In genomic region chr10:132446195-132446581, GRCh38 we compare ENCODE assay signal across 10 cellular contexts. TPM values are rescaled to one million over a fixed set of nuclear protein-coding genes. Genes with fewer than 3 reads are reported as not detected.
DNase-seq lines count a peak whose midpoint lies in the region; ATAC-seq and TF ChIP-seq lines count a peak whose summit lies in the region.
"Had no signal": no experiment of that assay in that cellular context is flagged by ENCODE, and none has a peak within 500 bp of the region (broad histone marks: within the 10 kb centered on the region; RNA-seq: fewer than 3 reads in every experiment).

No MANE protein-coding gene starts in this region.

- H3K9me3 Mint-ChIP-seq in activated T-cell treated with anti-CD3 and anti-CD28 coated beads, Interleukin-2, amount 50 U/mL, for 72 hours = no peaks in the 10 kb centered on the region
- H3K9me3 Mint-ChIP-seq in activated CD8-positive, alpha-beta T cell treated with anti-CD3 and anti-CD28 coated beads, Interleukin-2, amount 10 ng/mL, durations not matched to agents 7 days and 5 days (ENCODE audit: insufficient read depth) = no peaks in the 10 kb centered on the region

- no peaks in the 10 kb centered on the region for H3K9me3 ChIP-seq in mesenchymal stem cell (ENCODE audit: control insufficient read depth, low read length)
- no peaks in the 10 kb centered on the region for H3K9me3 ChIP-seq in transverse colon
- H3K9me3 ChIP-seq in SJCRH30 (replicated peaks) = no peaks in the 10 kb centered on the region
- H3K9me3 ChIP-seq: right lobe of liver had no signal

- no peak overlapping the region for H2AFZ ChIP-seq in mesenchymal stem cell (ENCODE audit: low read depth, low read length)

- H3K27ac Mint-ChIP-seq in activated T-cell treated with anti-CD3 and anti-CD28 coated beads, Interleukin-2, amount 50 U/mL, for 72 hours = peak overlapping the region; percentile 86
- H3K27ac Mint-ChIP-seq in activated CD8-positive, alpha-beta T cell treated with anti-CD3 and anti-CD28 coated beads, Interleukin-2, amount 10 ng/mL, durations not matched to agents 7 days and 5 days = peak overlapping the region; percentile 98

- peak overlapping the region; percentile 100 for H4K8ac ChIP-seq in mesenchymal stem cell (ENCODE audit: low read length)

- H3K4me2 ChIP-seq in mesenchymal stem cell (ENCODE audit: low read length, poor library complexity, severe bottlenecking) = no peak overlapping the region

- POLR2A ChIA-PET in activated CD8-positive, alpha-beta T cell treated with anti-CD3 and anti-CD28 coated beads, Interleukin-2, amount 10 ng/mL, durations not matched to agents 7 days and 5 days (lab: Charles Lee) = interaction anchor here (0.7 to 2.3 kb wide), 8 partner anchors 10 to 829 kb away, joined by 3 to 8 read pairs (median 5); partner anchors contain the start of gene PWWP2B

- H3K18ac ChIP-seq in mesenchymal stem cell (ENCODE audit: low read depth in 1 of 2, low read length in 2 of 2) = peak overlapping the region; percentile 78 to 79

- no peak overlapping the region for H2BK5ac ChIP-seq in mesenchymal stem cell (ENCODE audit: low read depth, low read length, poor library complexity, severe bottlenecking)

- H3K4me1 ChIP-seq in mesenchymal stem cell (ENCODE audit: control insufficient read depth, insufficient read depth, low read depth, low read length) (peaks cover 51% of the 10 kb centered on the region), transverse colon (peaks cover 28 to 31% (median 30%) of the 10 kb centered on the region in 4 donors), SJCRH30 (no peaks in the 10 kb centered on the region)

- H2BK120ac ChIP-seq in mesenchymal stem cell (ENCODE audit: low read depth, low read length) = peak overlapping the region; percentile 77

- no peak for TF ChIP-seq EP300 in transverse colon (IDR thresholded peaks at IDR 0.05; ENCODE audit: low read depth)

- H3K4me3 ChIP-seq in mesenchymal stem cell (ENCODE audit: insufficient read depth in 1 of 2, low read depth in 1 of 2, low read length in 2 of 2) (no peak overlapping the region), transverse colon (no peak overlapping the region), SJCRH30 (no peak overlapping the region)
- H3K4me3 ChIP-seq: right lobe of liver had no signal

- no peak for ATAC-seq in activated T-cell treated with anti-CD3 and anti-CD28 coated beads, Interleukin-2, amount 50 U/mL, for 72 hours (replicated peaks in 1 of 2)
- no peak for ATAC-seq in activated CD8-positive, alpha-beta T cell treated with anti-CD3 and anti-CD28 coated beads, Interleukin-2, amount 10 ng/mL, durations not matched to agents 7 days and 5 days
- ATAC-seq in GM18511 (IDR thresholded peaks at IDR 0.05; ENCODE audit: unreplicated experiment) = no peak

- WGBS in mesenchymal stem cell = 96% methylated on average over 17 of the region's 17 CpGs
- 93% methylated on average over 16 of the region's 17 CpGs; no CpG with 5 or more reads in 1 of the 2 donors for WGBS in transverse colon (ENCODE audit: low coverage in 1 of 2), 2 donors

- no peaks in the 10 kb centered on the region for H3K36me3 Mint-ChIP-seq in activated T-cell treated with anti-CD3 and anti-CD28 coated beads, Interleukin-2, amount 50 U/mL, for 72 hours (ENCODE audit: insufficient read depth in 2 of 2)
- H3K36me3 Mint-ChIP-seq in activated CD8-positive, alpha-beta T cell treated with anti-CD3 and anti-CD28 coated beads, Interleukin-2, amount 10 ng/mL, durations not matched to agents 7 days and 5 days (ENCODE audit: low read depth) = no peaks in the 10 kb centered on the region

- H3K27me3 ChIP-seq in mesenchymal stem cell (ENCODE audit: control insufficient read depth in 1 of 2, insufficient read depth in 1 of 2, low read length in 2 of 2) (peaks cover 0 to 5% of the 10 kb centered on the region in 2 experiments), transverse colon (no peaks in the 10 kb centered on the region), SJCRH30 (no peaks in the 10 kb centered on the region)
- H3K27me3 ChIP-seq: right lobe of liver had no signal

- peak overlapping the region; percentile 97 for H4K91ac ChIP-seq in mesenchymal stem cell (ENCODE audit: low read length)

- CTCF ChIA-PET in activated CD8-positive, alpha-beta T cell treated with anti-CD3 and anti-CD28 coated beads, Interleukin-2, amount 10 ng/mL, durations not matched to agents 7 days and 5 days (lab: Charles Lee) = interaction anchor here (1.0 to 2.7 kb wide), 6 partner anchors 9 to 91 kb away, joined by 3 to 13 read pairs (median 4); no protein-coding TSS in a partner anchor

- H3K4me3 Mint-ChIP-seq in activated T-cell treated with anti-CD3 and anti-CD28 coated beads, Interleukin-2, amount 50 U/mL, for 72 hours = peak overlapping the region; percentile 72 to 82
- peak overlapping the region; percentile 68 for H3K4me3 Mint-ChIP-seq in activated CD8-positive, alpha-beta T cell treated with anti-CD3 and anti-CD28 coated beads, Interleukin-2, amount 10 ng/mL, durations not matched to agents 7 days and 5 days

- no peaks in the 10 kb centered on the region for H3K27me3 Mint-ChIP-seq in activated T-cell treated with anti-CD3 and anti-CD28 coated beads, Interleukin-2, amount 50 U/mL, for 72 hours (ENCODE audit: low read depth)
- no peaks in the 10 kb centered on the region for H3K27me3 Mint-ChIP-seq in activated CD8-positive, alpha-beta T cell treated with anti-CD3 and anti-CD28 coated beads, Interleukin-2, amount 10 ng/mL, durations not matched to agents 7 days and 5 days (ENCODE audit: low read depth)

- no peak overlapping the region for H3K23ac ChIP-seq in mesenchymal stem cell (ENCODE audit: low read length in 2 of 2)

- peak overlapping the region; percentile 29 for H2BK15ac ChIP-seq in mesenchymal stem cell (ENCODE audit: low read depth, poor library complexity, severe bottlenecking)

- in situ Hi-C loops in transverse colon (cut with MboI; ENCODE audit: low pct_ligation_motif_present in 1 of 4, low pct_unique_long_range_greater_than_20kb in 1 of 4, low sequenced_read_pairs in 3 of 4) (no loop called here), GM13976 (cut with MboI; ENCODE audit: low sequenced_read_pairs, unreplicated experiment) (no loop called here)

- no peak overlapping the region for H3K9ac ChIP-seq in mesenchymal stem cell (ENCODE audit: low read length)

- H2AK5ac ChIP-seq in mesenchymal stem cell (ENCODE audit: low read length, severe bottlenecking) = peak overlapping the region; percentile 86

- TF ChIP-seq CTCF in transverse colon (IDR thresholded peaks at IDR 0.05) = no peak
- no peak for TF ChIP-seq CTCF in GM13976 (IDR thresholded peaks at IDR 0.05; ENCODE audit: borderline replicate concordance, control extremely low read depth, extremely low read depth, insufficient read depth, missing control alignments)

- H3K4ac ChIP-seq in mesenchymal stem cell (ENCODE audit: low read depth in 1 of 2, low read length in 2 of 2) = peak overlapping the region in 1 of 2 experiments; percentile 98

- peak overlapping the region; percentile 33 to 94 for H2BK12ac ChIP-seq in mesenchymal stem cell (ENCODE audit: low read length in 2 of 2)

- no peak for TF ChIP-seq POLR2A in transverse colon (IDR thresholded peaks at IDR 0.05)

- H3K14ac ChIP-seq in mesenchymal stem cell (ENCODE audit: low read length in 2 of 2) = no peak overlapping the region

- no peaks in the 10 kb centered on the region for H3K79me1 ChIP-seq in mesenchymal stem cell (replicated peaks; ENCODE audit: low read length, poor library complexity, severe bottlenecking)

- H3K4me1 Mint-ChIP-seq in activated T-cell treated with anti-CD3 and anti-CD28 coated beads, Interleukin-2, amount 50 U/mL, for 72 hours (ENCODE audit: low read depth) = peaks cover 48% of the 10 kb centered on the region
- peaks cover 48% of the 10 kb centered on the region for H3K4me1 Mint-ChIP-seq in activated CD8-positive, alpha-beta T cell treated with anti-CD3 and anti-CD28 coated beads, Interleukin-2, amount 10 ng/mL, durations not matched to agents 7 days and 5 days (ENCODE audit: low read depth)

- intact Hi-C loops in transverse colon (cut with DNase I; ENCODE audit: low total_unique reads) = no loop called here

- H3K36me3 ChIP-seq in mesenchymal stem cell (ENCODE audit: control insufficient read depth in 1 of 2, insufficient read depth in 2 of 2, low read depth in 1 of 2, low read length in 2 of 2) (peaks cover 0 to 4% of the 10 kb centered on the region in 2 experiments), transverse colon (no peaks in the 10 kb centered on the region), SJCRH30 (no peaks in the 10 kb centered on the region)
- H3K36me3 ChIP-seq: right lobe of liver had no signal

- DNase-seq in activated T-cell treated with anti-CD3 and anti-CD28 coated beads, Interleukin-2, amount 50 U/mL, for 72 hours = no peak
- no peak for DNase-seq in activated T-cell treated with anti-CD3 and anti-CD28 coated beads, Interleukin-2, amount 50 U/mL, for 1 hour
- no peak for DNase-seq in activated CD8-positive, alpha-beta T cell treated with anti-CD3 and anti-CD28 coated beads, Interleukin-2, amount 10 ng/mL, durations not matched to agents 7 days and 5 days
- DNase-seq in mesenchymal stem cell = no peak
- no peak for DNase-seq in transverse colon
- DNase-seq in SJCRH30 = no peak
- DNase-seq in GM13976 (ENCODE audit: low spot score) = no peak
- DNase-seq: anterior cingulate cortex had no signal

- H3K27ac ChIP-seq in mesenchymal stem cell (ENCODE audit: low read length, poor library complexity, severe bottlenecking) = peak overlapping the region; percentile 87
- peak overlapping the region; percentile 89 to 97 (median 94) for H3K27ac ChIP-seq in transverse colon
- no peak overlapping the region for H3K27ac ChIP-seq in SJCRH30

RNA-seq across cellular contexts. Expression of gene PWWP2B, which starts 49.2 kb away (rescaled TPM):
- 1 to 10 TPM; 3.1 to 5.2 TPM for total RNA-seq in activated T-cell treated with anti-CD3 and anti-CD28 coated beads, Interleukin-2, amount 50 U/mL, for 72 hours
- total RNA-seq in activated CD8-positive, alpha-beta T cell treated with anti-CD3 and anti-CD28 coated beads, Interleukin-2, amount 10 ng/mL, durations not matched to agents 7 days and 5 days = 10 to 100 TPM; 15.0 to 15.7 TPM
- polyA plus RNA-seq in mesenchymal stem cell (2013, experiment 1 of 2) = 9.8 TPM
- 9.5 TPM for polyA plus RNA-seq in mesenchymal stem cell (2013, experiment 2 of 2)
- total RNA-seq in transverse colon = 100 to 1,000 TPM in 1 of 4 donors, 10 to 100 TPM in 3; 45.9 to 129 (median 61.2) TPM
- 0.57 and 0.66 TPM in 2 replicates for total RNA-seq in SJCRH30 (2014; rRNA removed; shearing (Covaris generic))
